15 cellular contexts compared by ENCODE assay signal in genomic region chr5:8897316-8897715, GRCh38.
DNase-seq lines count a peak whose midpoint lies in the region; ATAC-seq and TF ChIP-seq lines count a peak whose summit lies in the region.
"Had no signal": no experiment of that assay in that cellular context is flagged by ENCODE, and none has a peak within 500 bp of the region (broad histone marks: within the 10 kb centered on the region; RNA-seq: fewer than 3 reads in every experiment).

No MANE protein-coding gene starts in this region.

- H2AFZ ChIP-seq in GM23338, result 0 out of 2 replicates have a peak overlapping the region, but pooled peaks have one; percentile 36

- H3K4me3 ChIP-seq in BLaER1 (no peak overlapping the region), GM23338 (no peak overlapping the region)
- H3K4me3 ChIP-seq: HAP-1, K562 had no signal

- ATAC-seq in GM23338 (no peak), HG03520 (IDR thresholded peaks at IDR 0.05; ENCODE audit: unreplicated experiment) (no peak)
- ATAC-seq: K562 had no signal

- H4K20me1 ChIP-seq in BLaER1 (no peaks in the 10 kb centered on the region), GM23338 (replicated peaks; ENCODE audit: insufficient read depth) (no peaks in the 10 kb centered on the region)

- H3K36me3 ChIP-seq in BLaER1 (no peaks in the 10 kb centered on the region), GM23338 (ENCODE audit: insufficient read depth) (no peaks in the 10 kb centered on the region)
- H3K36me3 ChIP-seq: HAP-1 had no signal

- H3K4me2 ChIP-seq in BLaER1 (0 out of 2 replicates have a peak overlapping the region, but pooled peaks have one; percentile 15), GM23338 (no peak overlapping the region)

- TF ChIP-seq CTCF in GM23338 (conservative IDR thresholded peaks at IDR 0.05; ENCODE audit: low read depth in 2 of 2), result no peak

- no peak overlapping the region for H3K27ac ChIP-seq in BLaER1
- H3K27ac ChIP-seq in GM23338 (ENCODE audit: low read depth), result no peak overlapping the region

- H3K4me1 ChIP-seq in BLaER1 (peaks cover 7% of the 10 kb centered on the region; the same call in 1 of the 2 replicates), GM23338 (ENCODE audit: insufficient read depth) (no peaks in the 10 kb centered on the region)
- H3K4me1 ChIP-seq: HAP-1 had no signal

- no peaks in the 10 kb centered on the region for H3K27me3 Mint-ChIP-seq in GM23338 (ENCODE audit: insufficient read depth, low read depth, poor library complexity)
- H3K27me3 Mint-ChIP-seq: CD4-positive, alpha-beta T cell had no signal

- no peaks in the 10 kb centered on the region for H3K79me2 ChIP-seq in GM23338 (replicated peaks; ENCODE audit: insufficient read depth)

- no peaks in the 10 kb centered on the region for H3K9me3 ChIP-seq in BLaER1
- H3K9me3 ChIP-seq: HAP-1 had no signal

- no peak overlapping the region for H3K27ac Mint-ChIP-seq in GM23338
- H3K27ac Mint-ChIP-seq: CD4-positive, alpha-beta T cell had no signal

- in situ Hi-C loops in ACHN (cut with HindIII; ENCODE audit: low pct_ligation_motif_present, low pct_unique_long_range_greater_than_20kb, low sequenced_read_pairs), result no loop called here

- no peaks in the 10 kb centered on the region for H3K27me3 ChIP-seq in BLaER1
- H3K27me3 ChIP-seq in GM23338 (ENCODE audit: insufficient read depth), result no peaks in the 10 kb centered on the region

- H3K4me3 Mint-ChIP-seq in GM23338, result no peak overlapping the region
- H3K4me3 Mint-ChIP-seq: CD4-positive, alpha-beta T cell had no signal

- no peak for DNase-seq in GM23338 (ENCODE audit: low spot score)
- DNase-seq in NCI-H2171 treated with DMSO at 0.1 percent for 48 hours (lab: John Stamatoyannopoulos, UW), result peak; percentile 51
- peak; percentile 18 for DNase-seq in kidney glomerular epithelial cell (lab: John Stamatoyannopoulos, UW)
- no peak for DNase-seq in NCI-H2227 (lab: John Stamatoyannopoulos, UW; ENCODE audit: unreplicated experiment)
- DNase-seq in SIG-M5 treated with dmso at 0.1 percent for 504 hours (lab: John Stamatoyannopoulos, UW; ENCODE audit: unreplicated experiment), result no peak
- DNase-seq in ACHN, result no peak
- DNase-seq: 8988T; C1 segment of cervical spinal cord; Calu3; CD4-positive, alpha-beta T cell; DMS 273 treated with DMSO at 0.1 percent for 48 hours had no signal

- no peak overlapping the region for H3K9ac ChIP-seq in BLaER1

- peaks cover 3% of the 10 kb centered on the region; the same call in 2 of the 3 replicates for H3K4me1 Mint-ChIP-seq in GM23338

- H3K9me3 Mint-ChIP-seq in GM23338, result no peaks in the 10 kb centered on the region

- no peaks in the 10 kb centered on the region for H3F3A ChIP-seq in GM23338 (replicated peaks; ENCODE audit: low read depth)

- no peaks in the 10 kb centered on the region for H3K36me3 Mint-ChIP-seq in GM23338 (ENCODE audit: low read depth)

- no peaks in the 10 kb centered on the region for H3K9me2 ChIP-seq in GM23338 (ENCODE audit: insufficient read depth)

TF ChIP-seq in GM23338, 12 proteins besides CTCF, POLR2A, EP300 and RAD21:
- TF ChIP-seq CREB1 (CRISPR knock-in tag; IDR thresholded peaks at IDR 0.05; ENCODE audit: low read depth) (no peak), JUNB (IDR thresholded peaks at IDR 0.05; ENCODE audit: unreplicated experiment) (no peak), POLR2AphosphoS5 (IDR thresholded peaks at IDR 0.05; ENCODE audit: low read depth) (no peak)

Comparison
In these comparisons a context has a peak if more than half of its experiments do, and no peak if none do; other contexts are left out.
1. DNase-seq: peak in NCI-H2171 treated with DMSO at 0.1 percent for 48 hours (single experiment) and kidney glomerular epithelial cell (single experiment); none in GM23338 (single experiment), NCI-H2227 (single experiment), SIG-M5 treated with dmso at 0.1 percent for 504 hours (single experiment) and ACHN (single experiment).